14 cellular contexts compared by ENCODE assay signal in the genomic region with DNA sequence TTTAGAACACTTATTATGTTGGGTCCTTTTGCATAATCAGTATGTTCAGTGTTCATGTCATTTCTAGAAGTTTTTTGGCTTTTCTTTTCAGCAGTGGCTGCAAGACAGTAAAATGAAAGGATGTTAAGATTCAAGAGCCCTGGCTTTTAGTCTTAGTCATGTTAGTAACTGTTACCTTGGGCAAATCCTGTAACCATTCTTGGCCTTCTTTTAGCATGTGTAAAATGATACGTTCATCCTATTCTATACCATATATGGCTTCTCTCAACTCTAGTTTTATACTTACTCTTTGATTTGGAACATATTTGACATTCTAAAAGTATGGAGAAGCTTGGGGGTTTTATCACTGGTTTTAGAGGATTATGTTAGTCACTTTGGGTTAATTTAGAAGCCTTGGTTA.
"Had no signal": no experiment of that assay in that cellular context is flagged by ENCODE, and none has a peak within 500 bp of the region (broad histone marks: within the 10 kb centered on the region; RNA-seq: fewer than 3 reads in every experiment).

No MANE protein-coding gene starts in this region.

- H3K27me3 Mint-ChIP-seq: activated B cell treated with CpG ODN at 0.5 μM for 24 hours; activated naive CD8-positive, alpha-beta T cell treated with anti-CD3 and anti-CD28 coated beads, Interleukin-2, amount 50 U/mL, for 24 hours had no signal

- DNase-seq: activated B cell treated with CpG ODN at 0.5 μM for 24 hours; activated CD4-positive, alpha-beta T cell treated with anti-CD3 and anti-CD28 coated beads, Interleukin-2, amount 50 U/mL, for 1 hour; activated naive CD4-positive, alpha-beta T cell treated with anti-CD3 and anti-CD28 coated beads for 36 hours; activated naive CD8-positive, alpha-beta T cell treated with anti-CD3 and anti-CD28 coated beads, Interleukin-2, amount 50 U/mL, for 24 hours; nephron progenitor cell; occipital lobe; right cardiac atrium; stimulated activated naive CD8-positive, alpha-beta T cell treated with anti-CD3 and anti-CD28 coated beads, Interleukin-15, Interleukin-2, amounts not matched to agents 100 U/mL and 50 U/mL, for 24 hours; transverse colon had no signal

- H3K4me1 ChIP-seq: foreskin keratinocyte, prostate gland had no signal

- H3K27me3 ChIP-seq: cardiac muscle cell, foreskin keratinocyte, transverse colon had no signal

- H3K27ac Mint-ChIP-seq: activated B cell treated with CpG ODN at 0.5 μM for 24 hours; activated naive CD4-positive, alpha-beta T cell treated with anti-CD3 and anti-CD28 coated beads for 36 hours; activated naive CD8-positive, alpha-beta T cell treated with anti-CD3 and anti-CD28 coated beads, Interleukin-2, amount 50 U/mL, for 24 hours; T-helper 2 cell treated with Interferon-gamma antibody and Interleukin-4, amounts not matched to agents 5 μg/mL and 100 μg/mL, for 36 hours had no signal

- H3K4me3 ChIP-seq: cardiac muscle cell, prostate gland, skin epidermis, transverse colon had no signal

- H3K4me3 Mint-ChIP-seq: activated B cell treated with CpG ODN at 0.5 μM for 24 hours; activated naive CD4-positive, alpha-beta T cell treated with anti-CD3 and anti-CD28 coated beads for 36 hours; activated naive CD8-positive, alpha-beta T cell treated with anti-CD3 and anti-CD28 coated beads, Interleukin-2, amount 50 U/mL, for 24 hours; nephron progenitor cell; T-helper 2 cell treated with Interferon-gamma antibody and Interleukin-4, amounts not matched to agents 5 μg/mL and 100 μg/mL, for 36 hours had no signal

- H3K9me3 Mint-ChIP-seq: activated B cell treated with CpG ODN at 0.5 μM for 24 hours had no signal

- H3K9me3 ChIP-seq: prostate gland, transverse colon had no signal

- H3K36me3 ChIP-seq: prostate gland, transverse colon had no signal
